ENCODE assay signal across 24 cellular contexts in genomic region chr15:29095746-29096145, GRCh38.
"Had no signal": no experiment of that assay in that cellular context is flagged by ENCODE, and none has a peak within 500 bp of the region (broad histone marks: within the 10 kb centered on the region; RNA-seq: fewer than 3 reads in every experiment).

No MANE protein-coding gene starts in this region.

- DNase-seq: colonic mucosa; effector CD8-positive, alpha-beta T cell; endodermal cell; foreskin fibroblast; gastrocnemius medialis; head of caudate nucleus; natural killer cell; psoas muscle; right cardiac atrium; stimulated activated CD4-positive, alpha-beta T cell treated with anti-CD3 and anti-CD28 coated beads, Interleukin-15, amount 100 ng/mL, for 24 hours; stimulated activated CD4-positive, alpha-beta T cell treated with anti-CD3 and anti-CD28 coated beads, Interleukin-2, amount 100 ng/mL, for 48 hours; stimulated activated naive CD4-positive, alpha-beta T cell; stimulated activated naive CD8-positive, alpha-beta T cell treated with anti-CD3 and anti-CD28 coated beads, Interleukin-15, amount 100 ng/mL, for 72 hours; transverse colon; upper lobe of right lung; uterus had no signal

- H3K4me3 ChIP-seq: colonic mucosa, gastrocnemius medialis, lung, psoas muscle, skin epidermis, suprapubic skin, transverse colon, upper lobe of right lung, uterus had no signal

- FAIRE-seq: keratinocyte had no signal

- H3K9me3 ChIP-seq: colonic mucosa, gastrocnemius medialis, psoas muscle, suprapubic skin, transverse colon, upper lobe of right lung, uterus had no signal

- H3K27me3 ChIP-seq: colonic mucosa, gastrocnemius medialis, suprapubic skin, transverse colon, upper lobe of right lung, uterus had no signal

- H3K9ac ChIP-seq: parathyroid adenoma had no signal

- ATAC-seq: esophagus mucosa; gastrocnemius medialis; left lobe of liver; natural killer cell; psoas muscle; right cardiac atrium; stimulated activated naive CD8-positive, alpha-beta T cell treated with anti-CD3 and anti-CD28 coated beads, Interleukin-15, amount 100 ng/mL, for 72 hours; upper lobe of right lung had no signal

- H3K4me1 ChIP-seq: colonic mucosa, gastrocnemius medialis, parathyroid adenoma, psoas muscle, suprapubic skin, transverse colon, upper lobe of right lung, uterus had no signal

- H3K36me3 ChIP-seq: colonic mucosa, gastrocnemius medialis, suprapubic skin, transverse colon, upper lobe of right lung, uterus had no signal

- H3K27ac ChIP-seq: colonic mucosa, epithelial cell of prostate, gastrocnemius medialis, parathyroid adenoma, psoas muscle, skin epidermis, suprapubic skin, transverse colon, upper lobe of right lung, uterus had no signal
